ENCODE assay signal across 14 cellular contexts in genomic region chr2:47568164-47568861, GRCh38. TPM values are rescaled to one million over a fixed set of nuclear protein-coding genes. Genes with fewer than 3 reads are reported as not detected.
DNase-seq lines count a peak whose midpoint lies in the region; ATAC-seq, FAIRE-seq and TF ChIP-seq lines count a peak whose summit lies in the region.
"Had no signal": no experiment of that assay in that cellular context is flagged by ENCODE, and none has a peak within 500 bp of the region (broad histone marks: within the 10 kb centered on the region; RNA-seq: fewer than 3 reads in every experiment).

No MANE protein-coding gene starts in this region.

- H3K27me3 ChIP-seq in HepG2 (ENCODE audit: control insufficient read depth in 1 of 2, insufficient read depth in 2 of 2, low read length in 2 of 2) (peaks cover 13 to 51% of the 10 kb centered on the region in 2 experiments), right lobe of liver (peaks cover 0 to 24% of the 10 kb centered on the region in 2 donors), Peyer's patch (peaks cover 0 to 40% of the 10 kb centered on the region in 2 donors)

- H3K9ac ChIP-seq in HepG2 (ENCODE audit: insufficient read depth, low read depth, low read length), result no peak overlapping the region

- H3K9me3 ChIP-seq in HepG2 (ENCODE audit: low read length), result no peaks in the 10 kb centered on the region
- H3K9me3 ChIP-seq in right lobe of liver, result no peaks in the 10 kb centered on the region
- H3K9me3 ChIP-seq in Peyer's patch, result no peaks in the 10 kb centered on the region

- no peak for FAIRE-seq in HepG2 (lab: Jason Lieb, UNC)

- DNase-seq in HepG2 (ENCODE audit: low spot score), result no peak
- DNase-seq in right lobe of liver, result no peak
- DNase-seq in NCI-H82 (lab: John Stamatoyannopoulos, UW), result peak; percentile 96
- DNase-seq in glutamatergic neuron, result no peak
- DNase-seq in activated CD8-positive, alpha-beta T cell treated with anti-CD3 and anti-CD28 coated beads for 36 hours, result no peak
- no peak for DNase-seq in NCI-H1105 treated with DMSO at 0.1 percent for 48 hours (lab: John Stamatoyannopoulos, UW)
- no peak for DNase-seq in RWPE1 (ENCODE audit: low spot score)
- no peak for DNase-seq in Peyer's patch
- DNase-seq: KBM-7; midbrain; NCI-H187 treated with DMSO at 0.1 percent for 48 hours; stimulated activated CD4-positive, alpha-beta T cell treated with anti-CD3 and anti-CD28 coated beads, Interleukin-1b, Interleukin-23, amount 100 ng/mL, for 48 hours had no signal

- H3K4me1 ChIP-seq in HepG2 (ENCODE audit: insufficient read depth, low read length), result 0 out of 2 replicates have a peak, but pooled peaks cover 8% of the 10 kb centered on the region
- peaks cover 0 to 18% (median 0%) of the 10 kb centered on the region in 4 donors for H3K4me1 ChIP-seq in right lobe of liver
- H3K4me1 ChIP-seq in Peyer's patch, result peaks cover 0 to 24% (median 7%) of the 10 kb centered on the region in 4 donors

- H3K4me3 ChIP-seq in HepG2 (replicated peaks in 1 of 3; ENCODE audit: insufficient read depth in 1 of 3, low read depth in 2 of 3, low read length in 3 of 3) (no peak overlapping the region), right lobe of liver (no peak overlapping the region), Peyer's patch (no peak overlapping the region)

- POLR2A ChIA-PET in HepG2 (lab: Yijun Ruan, JAX), result no interaction called here
- POLR2A ChIA-PET in activated CD8-positive, alpha-beta T cell treated with anti-CD3 and anti-CD28 coated beads for 36 hours (lab: Charles Lee), result no interaction called here
- POLR2A ChIA-PET in RWPE1 (lab: Yijun Ruan, JAX; ENCODE audit: low non-redundant PET), result no interaction called here

- no peak overlapping the region for H3K27ac ChIP-seq in HepG2 (ENCODE audit: extremely low read length, insufficient read depth, low read length)
- H3K27ac ChIP-seq in right lobe of liver, result no peak overlapping the region
- H3K27ac ChIP-seq in RWPE1, result no peak overlapping the region
- no peak overlapping the region for H3K27ac ChIP-seq in Peyer's patch

- BruUV-seq in HepG2 (replicated peaks; lab: Mats Ljungman, UMichigan), result no TSS peak

- no peak overlapping the region for H2AFZ ChIP-seq in HepG2 (ENCODE audit: low read length)

- H3K36me3 ChIP-seq in HepG2 (replicated peaks in 1 of 2; ENCODE audit: control insufficient read depth in 1 of 2, insufficient read depth in 2 of 2, low read length in 2 of 2) (no peaks in the 10 kb centered on the region), right lobe of liver (no peaks in the 10 kb centered on the region), Peyer's patch (no peaks in the 10 kb centered on the region)

- CTCF ChIA-PET in HepG2 (lab: Yijun Ruan, JAX; ENCODE audit: low intra/inter-chr PET ratio, low total read pairs) (no interaction called here), RWPE1 (lab: Yijun Ruan, JAX) (interaction anchor here (0.6 to 1.6 kb wide), 3 partner anchors 9 to 51 kb away, joined by 4 to 9 read pairs (median 4); no protein-coding TSS in a partner anchor)
- CTCF ChIA-PET in activated CD8-positive, alpha-beta T cell treated with anti-CD3 and anti-CD28 coated beads for 36 hours (lab: Charles Lee), result interaction anchor here (1.5 to 1.8 kb wide), 2 partner anchors 10 to 199 kb away, joined by 3 to 5 read pairs; no protein-coding TSS in a partner anchor

- in situ Hi-C loops in HepG2 (cut with HindIII; ENCODE audit: extremely low pct_ligation_motif_present, low pct_unique_long_range_greater_than_20kb), result no loop called here

- no peak for TF ChIP-seq EP300 in HepG2 (IDR thresholded peaks at IDR 0.05; ENCODE audit: low read depth in 2 of 2, low read length in 2 of 2)
- no peak for TF ChIP-seq EP300 in HepG2 (CRISPR knock-in tag; IDR thresholded peaks at IDR 0.05; ENCODE audit: borderline replicate concordance)

- H3K27ac Mint-ChIP-seq in glutamatergic neuron (ENCODE audit: unreplicated experiment), result no peak overlapping the region
- H3K27ac Mint-ChIP-seq in activated CD8-positive, alpha-beta T cell treated with anti-CD3 and anti-CD28 coated beads for 36 hours, result no peak overlapping the region
- H3K27ac Mint-ChIP-seq: activated naive CD4-positive, alpha-beta T cell treated with anti-CD3 and anti-CD28 coated beads, Interleukin-2, amount 50 U/mL, for 24 hours had no signal

- H4K20me1 ChIP-seq in HepG2 (ENCODE audit: insufficient read depth, low read length), result peaks cover 20% of the 10 kb centered on the region; the same call in 1 of the 2 replicates

- TF ChIP-seq CTCF in HepG2 (CRISPR knock-in tag; IDR thresholded peaks at IDR 0.05), result no peak
- no peak for TF ChIP-seq CTCF in right lobe of liver (IDR thresholded peaks at IDR 0.05)
- no peak for TF ChIP-seq CTCF in glutamatergic neuron (IDR thresholded peaks at IDR 0.05; ENCODE audit: partially characterized antibody, unreplicated experiment)
- no peak for TF ChIP-seq CTCF in activated CD8-positive, alpha-beta T cell treated with anti-CD3 and anti-CD28 coated beads for 36 hours (IDR thresholded peaks at IDR 0.05)
- no peak for TF ChIP-seq CTCF in RWPE1 (conservative IDR thresholded peaks at IDR 0.05; ENCODE audit: low read depth)
- TF ChIP-seq CTCF in Peyer's patch (IDR thresholded peaks at IDR 0.05), result no peak

- peaks cover 5% of the 10 kb centered on the region for H3K36me3 Mint-ChIP-seq in glutamatergic neuron (ENCODE audit: unreplicated experiment)
- no peaks in the 10 kb centered on the region for H3K36me3 Mint-ChIP-seq in activated CD8-positive, alpha-beta T cell treated with anti-CD3 and anti-CD28 coated beads for 36 hours (ENCODE audit: low read depth)
- H3K36me3 Mint-ChIP-seq: activated naive CD4-positive, alpha-beta T cell treated with anti-CD3 and anti-CD28 coated beads, Interleukin-2, amount 50 U/mL, for 24 hours had no signal

- peaks cover 14% of the 10 kb centered on the region for H3K9me3 Mint-ChIP-seq in glutamatergic neuron (ENCODE audit: unreplicated experiment)
- no peaks in the 10 kb centered on the region for H3K9me3 Mint-ChIP-seq in activated CD8-positive, alpha-beta T cell treated with anti-CD3 and anti-CD28 coated beads for 36 hours

- WGBS in HepG2 (ENCODE audit: low lambda C conversion rate), result 8% methylated on average over 1 of the region's 1 CpG
- 33% methylated on average over 1 of the region's 1 CpG for WGBS in right lobe of liver (ENCODE audit: insufficient coverage, low coverage, low lambda C conversion rate, missing lambda C conversion rate)

- peaks cover 1% of the 10 kb centered on the region for H3K4me1 Mint-ChIP-seq in glutamatergic neuron (ENCODE audit: low read depth, unreplicated experiment)
- peaks cover 15% of the 10 kb centered on the region for H3K4me1 Mint-ChIP-seq in activated CD8-positive, alpha-beta T cell treated with anti-CD3 and anti-CD28 coated beads for 36 hours (ENCODE audit: low read depth)

- no peak for TF ChIP-seq RAD21 in HepG2 (CRISPR knock-in tag; IDR thresholded peaks at IDR 0.05)

- H3K79me2 ChIP-seq in HepG2 (ENCODE audit: insufficient read depth, low read length), result no peaks in the 10 kb centered on the region

- intact Hi-C loops in HepG2 (cut with micrococcal nuclease; ENCODE audit: unreplicated experiment), result no loop called here
- intact Hi-C loops in right lobe of liver (cut with DNase I), result no loop called here
- intact Hi-C loops in activated CD8-positive, alpha-beta T cell treated with anti-CD3 and anti-CD28 coated beads for 36 hours (cut with micrococcal nuclease), result no loop called here

- TF ChIP-seq POLR2A in HepG2 (IDR thresholded peaks at IDR 0.05; ENCODE audit: insufficient read depth in 1 of 2, low read depth in 2 of 2, low read length in 2 of 2), result no peak
- TF ChIP-seq POLR2A in right lobe of liver (IDR thresholded peaks at IDR 0.05), result no peak
- TF ChIP-seq POLR2A in Peyer's patch (IDR thresholded peaks at IDR 0.05), result no peak

- H3K27me3 Mint-ChIP-seq in glutamatergic neuron (ENCODE audit: unreplicated experiment), result peaks cover 24% of the 10 kb centered on the region
- H3K27me3 Mint-ChIP-seq in activated CD8-positive, alpha-beta T cell treated with anti-CD3 and anti-CD28 coated beads for 36 hours, result peaks cover 53% of the 10 kb centered on the region

- no peak overlapping the region for H3K4me2 ChIP-seq in HepG2 (ENCODE audit: low read depth, low read length)

- ATAC-seq in HepG2 (no peak), right lobe of liver (no peak)
- ATAC-seq in activated CD8-positive, alpha-beta T cell treated with anti-CD3 and anti-CD28 coated beads for 36 hours, result no peak

- peak overlapping the region; percentile 94 for H3K4me3 Mint-ChIP-seq in glutamatergic neuron (ENCODE audit: unreplicated experiment)
- no peak overlapping the region for H3K4me3 Mint-ChIP-seq in activated CD8-positive, alpha-beta T cell treated with anti-CD3 and anti-CD28 coated beads for 36 hours

TF ChIP-seq in HepG2, 621 proteins besides CTCF, POLR2A, EP300 and RAD21 (continues in another document):
- no peak for TF ChIP-seq CHD4 (IDR thresholded peaks at IDR 0.05; ENCODE audit: borderline replicate concordance, low read length)
- TF ChIP-seq ATF7 (IDR thresholded peaks at IDR 0.05), result peak; percentile 86
- TF ChIP-seq ATF7 (CRISPR knock-in tag; IDR thresholded peaks at IDR 0.05), result no peak
- no peak for TF ChIP-seq SMC3 (IDR thresholded peaks at IDR 0.05; ENCODE audit: low read length)

RNA-seq across cellular contexts. Expression of gene KCNK12, which starts 2.5 kb away (rescaled TPM):
- total RNA-seq in HepG2 (2016; rRNA removed; fragmentation: Illumina TruSeq; extraction: Trizol) (not detected in 2 replicates), right lobe of liver (not detected), glutamatergic neuron (ENCODE audit: unreplicated experiment) (2.4 TPM), Peyer's patch (not detected)
- not detected in 2 replicates for total RNA-seq in HepG2 (2016; cell fraction: cytosol; rRNA removed; fragmentation: Illumina TruSeq; extraction: Trizol; ENCODE audit: low read depth)
- total RNA-seq in HepG2 (2016; cell fraction: insoluble cytoplasmic fraction; rRNA removed; fragmentation: Illumina TruSeq; extraction: Trizol), result not detected in 2 replicates
- not detected in 2 replicates for total RNA-seq in HepG2 (2016; cell fraction: membrane; rRNA removed; fragmentation: Illumina TruSeq; extraction: Trizol)
- not detected in 2 replicates for total RNA-seq in HepG2 (2016; cell fraction: nucleus; rRNA removed; fragmentation: Illumina TruSeq; extraction: Trizol)
- polyA plus RNA-seq in HepG2 (2011; rRNA removed), result not detected in 2 replicates
- not detected in 2 replicates for polyA plus RNA-seq in HepG2 (2011; cell fraction: cytosol; rRNA removed)
- not detected in 2 replicates for polyA plus RNA-seq in HepG2 (2011; cell fraction: nucleus; rRNA removed)
- polyA plus RNA-seq in HepG2 (2012), result 0.08 and 0.21 TPM in 2 replicates
- not detected in 2 replicates for polyA plus RNA-seq in HepG2 (2016; cell fraction: cytosol; fragmentation: Illumina TruSeq; extraction: Trizol; ENCODE audit: low read depth)
- not detected in 2 replicates for polyA plus RNA-seq in HepG2 (2016; cell fraction: insoluble cytoplasmic fraction; fragmentation: Illumina TruSeq; extraction: Trizol; ENCODE audit: low read depth)
- polyA plus RNA-seq in HepG2 (2016; cell fraction: membrane; fragmentation: Illumina TruSeq; extraction: Trizol; ENCODE audit: low read depth), result not detected in 2 replicates
- not detected in 2 replicates for polyA plus RNA-seq in HepG2 (2016; cell fraction: nucleus; fragmentation: Illumina TruSeq; extraction: Trizol; ENCODE audit: insufficient read depth, low read depth)
- not detected in 2 replicates for polyA minus RNA-seq in HepG2 (2011; rRNA and poly(A)+ RNA removed; ENCODE audit: low replicate concordance)
- not detected in 2 replicates for polyA minus RNA-seq in HepG2 (2011; cell fraction: cytosol; rRNA and poly(A)+ RNA removed)
- polyA minus RNA-seq in HepG2 (2011; cell fraction: nucleus; rRNA and poly(A)+ RNA removed), result not detected in 2 replicates
- under 1 TPM; 0.45 to 0.54 TPM for total RNA-seq in activated CD8-positive, alpha-beta T cell treated with anti-CD3 and anti-CD28 coated beads for 36 hours
- total RNA-seq: chondrocyte had no signal
